8 cellular contexts compared by ENCODE assay signal in the genomic region with DNA sequence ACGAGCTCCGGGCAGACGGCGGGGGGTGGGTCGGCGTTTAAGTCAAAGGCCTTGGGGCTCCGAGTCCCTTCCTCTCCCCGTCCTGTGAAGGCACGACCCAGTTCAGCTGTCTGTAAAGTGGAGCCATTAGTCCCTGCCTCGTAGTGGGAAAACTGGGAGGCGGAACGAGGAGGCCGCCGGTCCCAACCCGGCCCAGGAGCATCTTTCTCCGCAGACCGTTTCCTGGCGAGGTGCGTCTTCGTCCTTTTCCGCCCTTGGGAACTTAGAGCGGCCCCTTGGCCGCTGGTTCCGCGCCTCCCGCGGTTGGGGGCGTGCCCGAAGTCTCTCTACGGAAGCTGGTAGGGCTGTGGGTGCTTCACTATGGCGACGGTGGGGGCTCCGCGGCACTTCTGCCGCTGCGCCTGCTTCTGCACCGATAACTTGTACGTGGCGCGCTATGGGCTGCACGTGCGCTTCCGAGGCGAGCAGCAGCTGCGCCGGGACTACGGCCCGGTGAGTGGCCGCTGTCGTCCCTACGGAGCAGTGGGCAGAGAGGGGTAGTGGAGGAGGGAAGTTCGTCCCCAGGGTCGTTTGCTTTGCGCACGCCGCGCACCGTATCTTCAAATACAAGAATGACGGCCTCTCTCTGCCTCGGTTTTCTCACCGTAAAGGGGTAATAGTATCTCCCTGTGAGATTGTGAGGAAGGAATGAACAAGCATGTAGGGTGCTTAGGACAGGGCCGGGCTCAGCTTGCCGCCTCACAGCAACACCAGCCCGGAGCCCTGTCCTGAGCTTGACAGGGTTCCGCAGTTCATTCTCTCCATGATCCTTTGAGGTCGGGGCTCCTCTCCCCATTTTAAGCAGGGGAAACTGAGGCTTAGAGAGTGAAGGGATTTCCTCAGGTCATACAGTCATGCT. TPM values are rescaled to one million over a fixed set of nuclear protein-coding genes. Genes with fewer than 3 reads are reported as not detected.
A peak's percentile ranks its signal among the peaks of the same experiment; 100 is the strongest.
DNase-seq lines count a peak whose midpoint lies in the region; ATAC-seq and TF ChIP-seq lines count a peak whose summit lies in the region.

A gene (plus strand): TSS at position 353 of the 898 bp plus-strand sequence. CDS start 8 bp downstream, at position 361.

- TSS peak; percentile 50 for BruUV-seq in Caco-2 (replicated peaks; lab: Mats Ljungman, UMichigan)

- POLR2A ChIA-PET in Caco-2 (lab: Charles Lee): interaction anchor here (0.5 to 1.9 kb wide), 7 partner anchors 9 to 636 kb away, joined by 3 to 9 read pairs (median 4); a partner anchor contains a TSS

- H3K4me1 Mint-ChIP-seq in Caco-2 (ENCODE audit: low read depth, unreplicated experiment): no peaks in the 10 kb centered on the region
- peaks cover 38% of the 10 kb centered on the region for H3K4me1 Mint-ChIP-seq in activated CD8-positive, alpha-beta memory T cell treated with anti-CD3 and anti-CD28 coated beads, Interleukin-2, amount 10 ng/mL, durations not matched to agents 7 days and 5 days
- peaks cover 13% of the 10 kb centered on the region for H3K4me1 Mint-ChIP-seq in endodermal cell

- H3K36me3 ChIP-seq in Caco-2 (ENCODE audit: control insufficient read depth, insufficient read depth, low read length): no peaks in the 10 kb centered on the region
- H3K36me3 ChIP-seq in endodermal cell (ENCODE audit: control insufficient read depth, insufficient read depth, low read length): peaks cover 14% of the 10 kb centered on the region
- peaks cover 27% of the 10 kb centered on the region for H3K36me3 ChIP-seq in mesodermal cell (ENCODE audit: control insufficient read depth, insufficient read depth, low read length)

- no peaks in the 10 kb centered on the region for H3K27me3 Mint-ChIP-seq in Caco-2 (ENCODE audit: insufficient read depth, unreplicated experiment)
- H3K27me3 Mint-ChIP-seq in activated CD8-positive, alpha-beta memory T cell treated with anti-CD3 and anti-CD28 coated beads, Interleukin-2, amount 10 ng/mL, durations not matched to agents 7 days and 5 days: no peaks in the 10 kb centered on the region
- H3K27me3 Mint-ChIP-seq in endodermal cell (ENCODE audit: insufficient read depth): no peaks in the 10 kb centered on the region

- no peaks in the 10 kb centered on the region for H3K27me3 ChIP-seq in Caco-2 (replicated peaks; ENCODE audit: control insufficient read depth, insufficient read depth, low read length)
- H3K27me3 ChIP-seq in endodermal cell (ENCODE audit: control insufficient read depth, insufficient read depth, low read length, poor library complexity, severe bottlenecking): no peaks in the 10 kb centered on the region

- H3K27ac Mint-ChIP-seq in Caco-2 (ENCODE audit: unreplicated experiment): peak within 1 kb of the TSS; percentile 99
- peak within 1 kb of the TSS; percentile 100 for H3K27ac Mint-ChIP-seq in activated CD8-positive, alpha-beta memory T cell treated with anti-CD3 and anti-CD28 coated beads, Interleukin-2, amount 10 ng/mL, durations not matched to agents 7 days and 5 days
- H3K27ac Mint-ChIP-seq in endodermal cell: peak within 1 kb of the TSS; percentile 98

- 0 to 1% methylated on average over 22 to 66 of the region's 66 CpGs for WGBS in endodermal cell (ENCODE audit: insufficient coverage in 1 of 2, insufficient read length in 1 of 2), 2 experiments
- 1% methylated on average over 55 to 59 of the region's 66 CpGs for WGBS in mesodermal cell (ENCODE audit: insufficient coverage in 2 of 2), 2 experiments

- peak within 1 kb of the TSS; percentile 92 for H3K9ac ChIP-seq in endodermal cell (ENCODE audit: extremely low read depth, low read length, poor library complexity, severe bottlenecking)

- ATAC-seq in GM21390 (IDR thresholded peaks at IDR 0.05; ENCODE audit: unreplicated experiment): peak; percentile 68
- peak; percentile 83 for ATAC-seq in activated CD8-positive, alpha-beta memory T cell treated with anti-CD3 and anti-CD28 coated beads, Interleukin-2, amount 10 ng/mL, durations not matched to agents 7 days and 5 days

- H3K4me3 Mint-ChIP-seq in Caco-2 (ENCODE audit: unreplicated experiment) (peak within 1 kb of the TSS; percentile 94), endodermal cell (peak within 1 kb of the TSS; percentile 96)
- peak within 1 kb of the TSS; percentile 97 for H3K4me3 Mint-ChIP-seq in activated CD8-positive, alpha-beta memory T cell treated with anti-CD3 and anti-CD28 coated beads, Interleukin-2, amount 10 ng/mL, durations not matched to agents 7 days and 5 days

- DNase-seq in Caco-2 (peak; percentile 90 to 92), HUDEP-2 (lab: John Stamatoyannopoulos, UW; ENCODE audit: unreplicated experiment in 76 of 76) (peak in 74 of 76 experiments; percentile 34 to 93 (median 83)), NOMO-1 treated with dmso at 0.1 percent for 144 hours (lab: John Stamatoyannopoulos, UW; ENCODE audit: unreplicated experiment) (peak; percentile 93), endodermal cell (peak; percentile 98)
- peak; percentile 95 for DNase-seq in activated CD8-positive, alpha-beta memory T cell treated with anti-CD3 and anti-CD28 coated beads, Interleukin-2, amount 10 ng/mL, durations not matched to agents 7 days and 5 days
- DNase-seq in stimulated activated CD8-positive, alpha-beta memory T cell treated with anti-CD3 and anti-CD28 coated beads, Interleukin-15, amount 100 ng/mL, for 24 hours (ENCODE audit: low read depth): peak; percentile 80

- H3K9me3 ChIP-seq in Caco-2 (no peaks in the 10 kb centered on the region), endodermal cell (ENCODE audit: control insufficient read depth, low read length) (no peaks in the 10 kb centered on the region), mesodermal cell (ENCODE audit: control insufficient read depth, low read length) (no peaks in the 10 kb centered on the region)

- CTCF ChIA-PET in Caco-2 (lab: Charles Lee): interaction anchor here (1.3 to 1.5 kb wide), 2 partner anchors 9 to 181 kb away, joined by 4 read pairs; a partner anchor contains a TSS
- CTCF ChIA-PET in activated CD8-positive, alpha-beta memory T cell treated with anti-CD3 and anti-CD28 coated beads, Interleukin-2, amount 10 ng/mL, durations not matched to agents 7 days and 5 days (lab: Charles Lee): interaction anchor here (0.6 to 2.2 kb wide), 11 partner anchors 9 to 302 kb away, joined by 3 to 9 read pairs (median 3); a partner anchor contains a TSS

- intact Hi-C loops in Caco-2 (cut with micrococcal nuclease; ENCODE audit: unreplicated experiment): loop anchor here (1.0 kb wide), 2 partner anchors 9 to 258 kb away; a partner anchor contains a TSS

- H3K27ac ChIP-seq in endodermal cell (ENCODE audit: low read depth, low read length) (peak within 1 kb of the TSS; percentile 96), mesodermal cell (ENCODE audit: low read depth, low read length, severe bottlenecking) (peak within 1 kb of the TSS; percentile 97)

- H3K4me1 ChIP-seq in Caco-2 (peaks cover 5% of the 10 kb centered on the region; the same call in 1 of the 2 replicates), endodermal cell (ENCODE audit: control insufficient read depth, insufficient read depth, low read length) (peaks cover 8% of the 10 kb centered on the region), mesodermal cell (ENCODE audit: control insufficient read depth, insufficient read depth, low read length, poor library complexity, severe bottlenecking) (peaks cover 18% of the 10 kb centered on the region)

- H3K36me3 Mint-ChIP-seq in Caco-2 (ENCODE audit: insufficient read depth, unreplicated experiment): peaks cover 30% of the 10 kb centered on the region
- no peaks in the 10 kb centered on the region for H3K36me3 Mint-ChIP-seq in activated CD8-positive, alpha-beta memory T cell treated with anti-CD3 and anti-CD28 coated beads, Interleukin-2, amount 10 ng/mL, durations not matched to agents 7 days and 5 days
- no peaks in the 10 kb centered on the region for H3K36me3 Mint-ChIP-seq in endodermal cell (ENCODE audit: low read depth)

- H3K9me3 Mint-ChIP-seq in Caco-2 (ENCODE audit: unreplicated experiment): no peaks in the 10 kb centered on the region
- H3K9me3 Mint-ChIP-seq in activated CD8-positive, alpha-beta memory T cell treated with anti-CD3 and anti-CD28 coated beads, Interleukin-2, amount 10 ng/mL, durations not matched to agents 7 days and 5 days (ENCODE audit: low read depth): no peaks in the 10 kb centered on the region
- no peaks in the 10 kb centered on the region for H3K9me3 Mint-ChIP-seq in endodermal cell

- peak within 1 kb of the TSS; percentile 74 for H3K4me3 ChIP-seq in Caco-2 (ENCODE audit: low read depth, low read length)
- H3K4me3 ChIP-seq in endodermal cell (ENCODE audit: low read length): peak within 1 kb of the TSS; percentile 92
- H3K4me3 ChIP-seq in mesodermal cell (ENCODE audit: extremely low read depth, insufficient read depth, low read length, poor library complexity, severe bottlenecking): peak within 1 kb of the TSS; percentile 97

- no peak for TF ChIP-seq CTCF in Caco-2 (IDR thresholded peaks at IDR 0.05; ENCODE audit: insufficient read depth in 1 of 2, low read depth in 1 of 2, low read length in 1 of 2, severe bottlenecking in 1 of 2, unreplicated experiment in 1 of 2)
- TF ChIP-seq CTCF in endodermal cell (conservative IDR thresholded peaks at IDR 0.05): no peak

RNA-seq across cellular contexts. Expression of the gene that starts here (rescaled TPM):
- total RNA-seq in Caco-2 (2022): 21.6 and 22.7 TPM in 2 replicates
- 10 to 100 TPM; 23.8 to 29.8 TPM for total RNA-seq in activated CD8-positive, alpha-beta memory T cell treated with anti-CD3 and anti-CD28 coated beads, Interleukin-2, amount 10 ng/mL, durations not matched to agents 7 days and 5 days
- total RNA-seq in endodermal cell: 10 to 100 TPM; 17.5 to 19.9 TPM
- polyA plus RNA-seq in endodermal cell (2013, experiment 1 of 2): 8.8 TPM
- polyA plus RNA-seq in endodermal cell (2013, experiment 2 of 2): 9.8 TPM
- polyA plus RNA-seq in mesodermal cell (2013, experiment 1 of 2): 7.4 TPM
- polyA plus RNA-seq in mesodermal cell (2013, experiment 2 of 2): 9.9 TPM

Comparison
In these comparisons a context has a peak if more than half of its experiments do, and no peak if none do; other contexts are left out.
1. Peak in every context shown above with its lines: DNase-seq, ATAC-seq, H3K4me3 ChIP-seq and H3K27ac ChIP-seq.